ENCODE assay signal across 22 cellular contexts in the genomic region with DNA sequence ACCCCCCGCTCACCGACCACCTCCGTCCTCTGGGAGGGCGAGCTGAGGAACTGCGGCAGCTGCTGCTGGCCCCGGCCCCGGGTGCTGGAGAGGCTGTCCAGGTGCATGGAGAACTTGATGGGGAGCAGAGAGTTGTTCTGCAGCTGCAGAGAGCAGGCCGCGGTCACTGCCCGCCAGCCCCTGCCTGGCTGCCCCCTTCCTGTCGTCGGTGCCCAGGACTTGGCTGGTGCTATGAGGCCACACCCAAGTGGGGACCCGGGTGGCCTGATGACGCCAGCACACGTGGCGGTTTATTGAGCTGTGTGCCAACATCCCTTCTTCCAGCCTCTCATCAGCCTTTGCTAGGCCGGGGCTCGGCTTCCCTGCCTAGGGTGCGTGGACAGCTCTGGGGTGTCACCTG. TPM values are rescaled to one million over a fixed set of nuclear protein-coding genes. Genes with fewer than 3 reads are reported as not detected.
"Had no signal": no experiment of that assay in that cellular context is flagged by ENCODE, and none has a peak within 500 bp of the region (broad histone marks: within the 10 kb centered on the region; RNA-seq: fewer than 3 reads in every experiment).

No MANE protein-coding gene starts in this region.

- H3K4me3 ChIP-seq: cardiac muscle cell had no signal

- H3K27ac ChIP-seq: cardiac muscle cell had no signal

- H3K4me3 Mint-ChIP-seq: activated CD4-positive, alpha-beta T cell treated with anti-CD3 and anti-CD28 coated beads, Interleukin-2, amount 10 ng/mL, durations not matched to agents 24 days and 14 days; activated CD8-positive, alpha-beta T cell treated with anti-CD3 and anti-CD28 coated beads for 36 hours; activated naive CD8-positive, alpha-beta T cell treated with anti-CD3 and anti-CD28 coated beads, Interleukin-2, amount 10 ng/mL, durations not matched to agents 7 days and 5 days; activated T-helper 17 cell treated with anti-CD3 and anti-CD28 coated beads, Interleukin-2, amount 50 U/mL, for 72 hours; dendritic cell treated with granulocyte-macrophage colony-stimulating factor and Interleukin-4, amounts not matched to agents 40 ng/mL and 50 ng/mL, for 4 days; mesothelial cell of epicardium; nephron; stimulated activated naive CD8-positive, alpha-beta T cell treated with anti-CD3 and anti-CD28 coated beads, Interleukin-15, Interleukin-2, amounts not matched to agents 100 ng/mL and 50 ng/mL, for 24 hours; type B pancreatic cell had no signal

- DNase-seq: activated CD4-positive, alpha-beta T cell treated with anti-CD3 and anti-CD28 coated beads, Interleukin-2, amount 10 ng/mL, durations not matched to agents 24 days and 14 days; activated CD8-positive, alpha-beta T cell treated with anti-CD3 and anti-CD28 coated beads for 36 hours; activated naive CD4-positive, alpha-beta T cell treated with Interleukin-2 at 50 U/mL for 16 hours; activated naive CD8-positive, alpha-beta T cell treated with anti-CD3 and anti-CD28 coated beads, Interleukin-2, amount 10 ng/mL, durations not matched to agents 7 days and 5 days; activated T-cell treated with anti-CD3 and anti-CD28 coated beads, Interleukin-2, amount 50 U/mL, for 1 hour; amygdala; effector memory CD4-positive, alpha-beta T cell; hippocampal formation; occipital lobe; retina; stimulated activated CD4-positive, alpha-beta T cell treated with anti-CD3 and anti-CD28 coated beads, Interleukin-12 subunit alpha, Interleukin-12 subunit beta, amount 100 ng/mL, for 4 hours; stimulated activated CD4-positive, alpha-beta T cell treated with anti-CD3 and anti-CD28 coated beads, Interleukin-2, amount 100 ng/mL, for 24 hours; T-helper 9 cell had no signal

- H3K27me3 ChIP-seq: cardiac muscle cell had no signal

- H3K9me3 Mint-ChIP-seq: activated CD4-positive, alpha-beta T cell treated with anti-CD3 and anti-CD28 coated beads, Interleukin-2, amount 10 ng/mL, durations not matched to agents 24 days and 14 days; activated CD8-positive, alpha-beta T cell treated with anti-CD3 and anti-CD28 coated beads for 36 hours; activated naive CD8-positive, alpha-beta T cell treated with anti-CD3 and anti-CD28 coated beads, Interleukin-2, amount 10 ng/mL, durations not matched to agents 7 days and 5 days; activated T-helper 17 cell treated with anti-CD3 and anti-CD28 coated beads, Interleukin-2, amount 50 U/mL, for 72 hours; dendritic cell treated with granulocyte-macrophage colony-stimulating factor and Interleukin-4, amounts not matched to agents 40 ng/mL and 50 ng/mL, for 4 days; mesothelial cell of epicardium; nephron; stimulated activated naive CD8-positive, alpha-beta T cell treated with anti-CD3 and anti-CD28 coated beads, Interleukin-15, Interleukin-2, amounts not matched to agents 100 ng/mL and 50 ng/mL, for 24 hours; type B pancreatic cell had no signal

- H3K27me3 Mint-ChIP-seq: activated CD4-positive, alpha-beta T cell treated with anti-CD3 and anti-CD28 coated beads, Interleukin-2, amount 10 ng/mL, durations not matched to agents 24 days and 14 days; activated CD8-positive, alpha-beta T cell treated with anti-CD3 and anti-CD28 coated beads for 36 hours; activated naive CD8-positive, alpha-beta T cell treated with anti-CD3 and anti-CD28 coated beads, Interleukin-2, amount 10 ng/mL, durations not matched to agents 7 days and 5 days; activated T-helper 17 cell treated with anti-CD3 and anti-CD28 coated beads, Interleukin-2, amount 50 U/mL, for 72 hours; stimulated activated naive CD8-positive, alpha-beta T cell treated with anti-CD3 and anti-CD28 coated beads, Interleukin-15, Interleukin-2, amounts not matched to agents 100 ng/mL and 50 ng/mL, for 24 hours; type B pancreatic cell had no signal

- H3K27ac Mint-ChIP-seq: activated CD4-positive, alpha-beta T cell treated with anti-CD3 and anti-CD28 coated beads, Interleukin-2, amount 10 ng/mL, durations not matched to agents 24 days and 14 days; activated CD8-positive, alpha-beta T cell treated with anti-CD3 and anti-CD28 coated beads for 36 hours; activated naive CD8-positive, alpha-beta T cell treated with anti-CD3 and anti-CD28 coated beads, Interleukin-2, amount 10 ng/mL, durations not matched to agents 7 days and 5 days; activated T-helper 17 cell treated with anti-CD3 and anti-CD28 coated beads, Interleukin-2, amount 50 U/mL, for 72 hours; dendritic cell treated with granulocyte-macrophage colony-stimulating factor and Interleukin-4, amounts not matched to agents 40 ng/mL and 50 ng/mL, for 4 days; mesothelial cell of epicardium; nephron; stimulated activated naive CD8-positive, alpha-beta T cell treated with anti-CD3 and anti-CD28 coated beads, Interleukin-15, Interleukin-2, amounts not matched to agents 100 ng/mL and 50 ng/mL, for 24 hours; type B pancreatic cell had no signal

- H3K4me1 Mint-ChIP-seq: activated naive CD8-positive, alpha-beta T cell treated with anti-CD3 and anti-CD28 coated beads, Interleukin-2, amount 10 ng/mL, durations not matched to agents 7 days and 5 days; activated T-helper 17 cell treated with anti-CD3 and anti-CD28 coated beads, Interleukin-2, amount 50 U/mL, for 72 hours; mesothelial cell of epicardium; nephron had no signal

- H3K36me3 ChIP-seq: cardiac muscle cell had no signal

- H3K36me3 Mint-ChIP-seq: activated naive CD8-positive, alpha-beta T cell treated with anti-CD3 and anti-CD28 coated beads, Interleukin-2, amount 10 ng/mL, durations not matched to agents 7 days and 5 days; mesothelial cell of epicardium; type B pancreatic cell had no signal

RNA-seq across cellular contexts. Expression of gene TMEM52, which starts 5.3 kb away (rescaled TPM):
- total RNA-seq: activated naive CD8-positive, alpha-beta T cell treated with anti-CD3 and anti-CD28 coated beads, Interleukin-2, amount 10 ng/mL, durations not matched to agents 7 days and 5 days; posterior vena cava had no signal

RNA-seq across cellular contexts. Expression of gene CALML6, which starts 9.3 kb away (rescaled TPM):
- total RNA-seq: activated CD4-positive, alpha-beta T cell treated with anti-CD3 and anti-CD28 coated beads, Interleukin-2, amount 10 ng/mL, durations not matched to agents 24 days and 14 days; lung microvascular endothelial cell; occipital lobe had no signal
